In genomic region chr11:18802381-18803257, GRCh38 we compare ENCODE assay signal across 8 cellular contexts. TPM values are rescaled to one million over a fixed set of nuclear protein-coding genes. Genes with fewer than 3 reads are reported as not detected.
DNase-seq lines count a peak whose midpoint lies in the region; ATAC-seq and TF ChIP-seq lines count a peak whose summit lies in the region.

No MANE protein-coding gene starts in this region.

- H3K27me3 Mint-ChIP-seq in activated T-cell treated with anti-CD3 and anti-CD28 coated beads, Interleukin-2, amount 50 U/mL, for 4 hours (ENCODE audit: low read depth) = peaks cover 18% of the 10 kb centered on the region
- peaks cover 3% of the 10 kb centered on the region for H3K27me3 Mint-ChIP-seq in glutamatergic neuron (ENCODE audit: unreplicated experiment)

- no peak for TF ChIP-seq CTCF in glutamatergic neuron (IDR thresholded peaks at IDR 0.05; ENCODE audit: partially characterized antibody, unreplicated experiment)

- no peak overlapping the region for H3K4me3 Mint-ChIP-seq in activated T-cell treated with anti-CD3 and anti-CD28 coated beads, Interleukin-2, amount 50 U/mL, for 4 hours
- no peak overlapping the region for H3K4me3 Mint-ChIP-seq in glutamatergic neuron (ENCODE audit: unreplicated experiment)

- peak; percentile 23 for DNase-seq in DMS79 treated with DMSO at 0.1 percent for 48 hours (lab: John Stamatoyannopoulos, UW)
- peak; percentile 63 for DNase-seq in HEK293T (ENCODE audit: extremely low spot score)
- peak; percentile 66 for DNase-seq in NCI-H526 treated with DMSO at 0.1 percent for 48 hours (lab: John Stamatoyannopoulos, UW)
- DNase-seq in activated T-cell treated with anti-CD3 and anti-CD28 coated beads, Interleukin-2, amount 50 U/mL, for 4 hours = peak; percentile 28
- DNase-seq in glutamatergic neuron = peak; percentile 39
- peak; percentile 72 for DNase-seq in renal cortical epithelial cell (ENCODE audit: low read depth)

- no peak for ATAC-seq in activated T-cell treated with anti-CD3 and anti-CD28 coated beads, Interleukin-2, amount 50 U/mL, for 4 hours
- ATAC-seq in HG03442 (IDR thresholded peaks at IDR 0.05; ENCODE audit: unreplicated experiment) = no peak
- no peak for ATAC-seq in HG03521 (IDR thresholded peaks at IDR 0.05; ENCODE audit: unreplicated experiment)

- H3K9me3 Mint-ChIP-seq in activated T-cell treated with anti-CD3 and anti-CD28 coated beads, Interleukin-2, amount 50 U/mL, for 4 hours = no peaks in the 10 kb centered on the region
- no peaks in the 10 kb centered on the region for H3K9me3 Mint-ChIP-seq in glutamatergic neuron (ENCODE audit: unreplicated experiment)

- POLR2A ChIA-PET in HEK293T (lab: Yijun Ruan, JAX) = no interaction called here

- CTCF ChIA-PET in HEK293T (lab: Yijun Ruan, JAX) = interaction anchor here (0.5 to 2.1 kb wide), 10 partner anchors 9 to 769 kb away, joined by 3 to 20 read pairs (median 4); no protein-coding TSS in a partner anchor

- H3K36me3 Mint-ChIP-seq in activated T-cell treated with anti-CD3 and anti-CD28 coated beads, Interleukin-2, amount 50 U/mL, for 4 hours (ENCODE audit: insufficient read depth) = no peaks in the 10 kb centered on the region
- no peaks in the 10 kb centered on the region for H3K36me3 Mint-ChIP-seq in glutamatergic neuron (ENCODE audit: unreplicated experiment)

- H3K4me1 Mint-ChIP-seq in activated T-cell treated with anti-CD3 and anti-CD28 coated beads, Interleukin-2, amount 50 U/mL, for 4 hours (ENCODE audit: low read depth) = no peaks in the 10 kb centered on the region
- no peaks in the 10 kb centered on the region for H3K4me1 Mint-ChIP-seq in glutamatergic neuron (ENCODE audit: low read depth, unreplicated experiment)

- H3K27ac Mint-ChIP-seq in glutamatergic neuron (ENCODE audit: unreplicated experiment) = no peak overlapping the region

TF ChIP-seq in HEK293T, 16 proteins besides CTCF, POLR2A, EP300 and RAD21:
- TF ChIP-seq SUZ12 (IDR thresholded peaks at IDR 0.05) (no peak), L3MBTL2 (conservative IDR thresholded peaks at IDR 0.05) (no peak), HDGF (IDR thresholded peaks at IDR 0.05; ENCODE audit: borderline replicate concordance) (no peak), LEF1 (IDR thresholded peaks at IDR 0.05; ENCODE audit: borderline replicate concordance) (no peak), ARNT (IDR thresholded peaks at IDR 0.05) (no peak), BHLHE40 (IDR thresholded peaks at IDR 0.05; ENCODE audit: borderline replicate concordance) (no peak), PKNOX1 (IDR thresholded peaks at IDR 0.05) (no peak), NFRKB (IDR thresholded peaks at IDR 0.05) (no peak), FOXK2 (IDR thresholded peaks at IDR 0.05) (no peak), ZNF384 (IDR thresholded peaks at IDR 0.05) (no peak)

RNA-seq across cellular contexts. Expression of gene PTPN5, which starts 11.0 kb away (rescaled TPM):
- not detected for total RNA-seq in activated T-cell treated with anti-CD3 and anti-CD28 coated beads, Interleukin-2, amount 50 U/mL, for 4 hours
- 25.8 TPM for total RNA-seq in glutamatergic neuron (ENCODE audit: unreplicated experiment)
- total RNA-seq in renal cortical epithelial cell = not detected in 2 replicates

Comparison
In these comparisons a context has a peak if more than half of its experiments do, and no peak if none do; other contexts are left out.
1. RNA of gene PTPN5, which starts 11.0 kb away (total RNA-seq): 25.8 TPM in glutamatergic neuron (single experiment); not detected in activated T-cell treated with anti-CD3 and anti-CD28 coated beads, Interleukin-2, amount 50 U/mL, for 4 hours and not detected in renal cortical epithelial cell; every median in the first group is over 10 times any median in the second.
2. Peak in every context shown above with its lines, with median percentiles within 50 percentile points of each other: DNase-seq.